In genomic region chr10:13375791-13376190, GRCh38 we compare ENCODE assay signal across 28 cellular contexts.
"Had no signal": no experiment of that assay in that cellular context is flagged by ENCODE, and none has a peak within 500 bp of the region (broad histone marks: within the 10 kb centered on the region; RNA-seq: fewer than 3 reads in every experiment).

No MANE protein-coding gene starts in this region.

- H3K9me3 ChIP-seq: ovary, psoas muscle, spleen, suprapubic skin, testis, tibial artery, transverse colon, upper lobe of right lung, vagina had no signal

- H3K36me3 ChIP-seq: neural progenitor cell, ovary, spleen, suprapubic skin, tibial artery, transverse colon, upper lobe of right lung, vagina had no signal

- H3K4me3 ChIP-seq: neural progenitor cell, ovary, psoas muscle, skin epidermis, smooth muscle cell, spleen, suprapubic skin, testis, tibial artery, transverse colon, upper lobe of right lung, vagina had no signal

- H3K4me1 ChIP-seq: neural progenitor cell, parathyroid adenoma, psoas muscle, suprapubic skin, testis, tibial artery, upper lobe of right lung, vagina had no signal

- H3K27me3 ChIP-seq: neural progenitor cell, ovary, suprapubic skin, testis, upper lobe of right lung, vagina had no signal

- H3K27ac ChIP-seq: neural progenitor cell, ovary, parathyroid adenoma, psoas muscle, skin epidermis, spleen, suprapubic skin, testis, tibial artery, transverse colon, upper lobe of right lung, vagina had no signal

- H3K9ac ChIP-seq: neural progenitor cell, parathyroid adenoma had no signal

- ATAC-seq: naive thymus-derived CD4-positive, alpha-beta T cell; natural killer cell; psoas muscle; right cardiac atrium; sciatic nerve; stimulated activated memory B cell treated with anti-CD40 and anti-IgM and Interleukin-4, amounts not matched to agents 10 μg/mL and 1 μg/mL and 100 μg/mL, for 72 hours; stimulated activated naive CD8-positive, alpha-beta T cell treated with anti-CD3 and anti-CD28 coated beads, Interleukin-15, amount 100 ng/mL, for 72 hours; stimulated activated naive CD8-positive, alpha-beta T cell treated with anti-CD3 and anti-CD28 coated beads, Interleukin-15, Interleukin-2, amounts not matched to agents 100 U/mL and 50 U/mL, for 24 hours; upper lobe of right lung had no signal

- H2AFZ ChIP-seq: neural progenitor cell had no signal

- H3K4me2 ChIP-seq: neural progenitor cell, smooth muscle cell had no signal

- H3K79me2 ChIP-seq: parathyroid adenoma had no signal

- DNase-seq: naive thymus-derived CD4-positive, alpha-beta T cell; natural killer cell; occipital lobe; ovary; psoas muscle; right cardiac atrium; spleen; stimulated activated CD4-positive, alpha-beta T cell treated with anti-CD3 and anti-CD28 coated beads, Interleukin-12 subunit alpha, Interleukin-12 subunit beta, amount 100 ng/mL, for 4 hours; stimulated activated CD4-positive, alpha-beta T cell treated with anti-CD3 and anti-CD28 coated beads, Interleukin-1b, Interleukin-23, amount 100 ng/mL, for 48 hours; stimulated activated CD4-positive, alpha-beta T cell treated with anti-CD3 and anti-CD28 coated beads, Interleukin-4, amount 100 ng/mL, for 1 hour; stimulated activated CD4-positive, alpha-beta T cell treated with anti-CD3 and anti-CD28 coated beads, Interleukin-4, amount 100 ng/mL, for 4 hours; stimulated activated CD8-positive, alpha-beta memory T cell treated with anti-CD3 and anti-CD28 coated beads, Interleukin-4, amount 100 ng/mL, for 48 hours; stimulated activated naive CD4-positive, alpha-beta T cell; stimulated activated naive CD8-positive, alpha-beta T cell treated with anti-CD3 and anti-CD28 coated beads, Interleukin-15, amount 100 ng/mL, for 72 hours; stimulated activated naive CD8-positive, alpha-beta T cell treated with anti-CD3 and anti-CD28 coated beads, Interleukin-15, Interleukin-2, amounts not matched to agents 100 U/mL and 50 U/mL, for 24 hours; substantia nigra; testis; tibial artery; transverse colon; upper lobe of right lung had no signal
